Comparison of ENCODE assay signal across 8 cellular contexts in genomic region chr19:11693505-11694499, GRCh38. TPM values are rescaled to one million over a fixed set of nuclear protein-coding genes. Genes with fewer than 3 reads are reported as not detected.
DNase-seq lines count a peak whose midpoint lies in the region; ATAC-seq and TF ChIP-seq lines count a peak whose summit lies in the region.

No MANE protein-coding gene starts in this region.

- H3K9me3 ChIP-seq in tibial artery, result no peaks in the 10 kb centered on the region

- H3K27me3 Mint-ChIP-seq in activated T-cell treated with anti-CD3 and anti-CD28 coated beads, Interleukin-2, amount 50 U/mL, for 4 hours (ENCODE audit: low read depth), result peaks cover 54% of the 10 kb centered on the region

- TF ChIP-seq CTCF in astrocyte of the cerebellum (IDR thresholded peaks at IDR 0.05; ENCODE audit: low read depth, low read length, missing control alignments) (no peak), tibial artery (IDR thresholded peaks at IDR 0.05) (no peak)

- H3K27me3 ChIP-seq in tibial artery, result no peaks in the 10 kb centered on the region

- peaks cover 14% of the 10 kb centered on the region for H3K4me1 Mint-ChIP-seq in activated T-cell treated with anti-CD3 and anti-CD28 coated beads, Interleukin-2, amount 50 U/mL, for 4 hours (ENCODE audit: low read depth)

- no peaks in the 10 kb centered on the region for H3K9me3 Mint-ChIP-seq in activated T-cell treated with anti-CD3 and anti-CD28 coated beads, Interleukin-2, amount 50 U/mL, for 4 hours

- DNase-seq in activated T-cell treated with anti-CD3 and anti-CD28 coated beads, Interleukin-2, amount 50 U/mL, for 4 hours, result no peak
- DNase-seq in activated T-cell treated with anti-CD3 and anti-CD28 coated beads for 4 hours (no peak), NCI-H2171 (lab: John Stamatoyannopoulos, UW) (peak; percentile 22), astrocyte of the cerebellum (ENCODE audit: low read depth) (peak; percentile 18), kidney tubule cell (ENCODE audit: low spot score) (peak; percentile 71), tibial artery (no peak)

- intact Hi-C loops in tibial artery (cut with DNase I; ENCODE audit: low total_unique reads), result no loop called here

- no peak for ATAC-seq in activated T-cell treated with anti-CD3 and anti-CD28 coated beads, Interleukin-2, amount 50 U/mL, for 4 hours
- ATAC-seq in GM18909 (IDR thresholded peaks at IDR 0.05; ENCODE audit: poor library complexity, unreplicated experiment) (no peak), GM21360 (IDR thresholded peaks at IDR 0.05; ENCODE audit: unreplicated experiment) (no peak)

- H3K36me3 Mint-ChIP-seq in activated T-cell treated with anti-CD3 and anti-CD28 coated beads, Interleukin-2, amount 50 U/mL, for 4 hours (ENCODE audit: insufficient read depth), result no peaks in the 10 kb centered on the region

- peak overlapping the region; percentile 61 to 72 for H3K27ac ChIP-seq in tibial artery

- in situ Hi-C loops in astrocyte of the cerebellum (cut with HindIII; ENCODE audit: low sequenced_read_pairs), result no loop called here

- H3K36me3 ChIP-seq in tibial artery, result no peaks in the 10 kb centered on the region

- peaks cover 0 to 15% (median 10%) of the 10 kb centered on the region in 4 donors for H3K4me1 ChIP-seq in tibial artery

- H3K4me3 ChIP-seq in astrocyte of the cerebellum (ENCODE audit: low read depth, low read length) (peak overlapping the region; percentile 88), tibial artery (peak overlapping the region; percentile 61 to 75)

- peak overlapping the region; percentile 53 for H3K4me3 Mint-ChIP-seq in activated T-cell treated with anti-CD3 and anti-CD28 coated beads, Interleukin-2, amount 50 U/mL, for 4 hours

RNA-seq across cellular contexts. Expression of gene ZNF823, which starts 44.9 kb away (rescaled TPM):
- total RNA-seq in activated T-cell treated with anti-CD3 and anti-CD28 coated beads, Interleukin-2, amount 50 U/mL, for 4 hours, result 1 to 10 TPM; 1.3 to 2.9 (median 1.3) TPM

Comparison
In these comparisons a context has a peak if more than half of its experiments do, and no peak if none do; other contexts are left out.
1. DNase-seq: peak in NCI-H2171 (single experiment), astrocyte of the cerebellum (single experiment) and kidney tubule cell (single experiment); none in activated T-cell treated with anti-CD3 and anti-CD28 coated beads, Interleukin-2, amount 50 U/mL, for 4 hours (single experiment), activated T-cell treated with anti-CD3 and anti-CD28 coated beads for 4 hours (single experiment) and tibial artery (0 of 2).